ENCODE assay signal across 14 cellular contexts in genomic region chr12:112362309-112362708, GRCh38. TPM values are rescaled to one million over a fixed set of nuclear protein-coding genes. Genes with fewer than 3 reads are reported as not detected.
DNase-seq lines count a peak whose midpoint lies in the region; ATAC-seq and TF ChIP-seq lines count a peak whose summit lies in the region.
"Had no signal": no experiment of that assay in that cellular context is flagged by ENCODE, and none has a peak within 500 bp of the region (broad histone marks: within the 10 kb centered on the region; RNA-seq: fewer than 3 reads in every experiment).

No MANE protein-coding gene starts in this region.

- H3K27me3 ChIP-seq in H9 (ENCODE audit: insufficient read depth, low read length) (no peaks in the 10 kb centered on the region), Panc1 (ENCODE audit: control insufficient read depth, insufficient read depth, low read length) (no peaks in the 10 kb centered on the region)
- H3K27me3 ChIP-seq: BLaER1 treated with 17β-estradiol and CSF1 and Interleukin-3, amounts not matched to agents 10 nM and 100 nM had no signal

- no peak overlapping the region for H3K4ac ChIP-seq in H9 (ENCODE audit: low read depth, low read length)

- POLR2A ChIA-PET in Panc1 (lab: Charles Lee): no interaction called here

- no peak overlapping the region for H3K9ac ChIP-seq in H9 (ENCODE audit: extremely low read depth, insufficient read length, low read length)
- H3K9ac ChIP-seq: BLaER1 treated with 17β-estradiol and CSF1 and Interleukin-3, amounts not matched to agents 10 nM and 100 nM; GM23248 had no signal

- H3K27me3 Mint-ChIP-seq in H9 (ENCODE audit: low read depth): no peaks in the 10 kb centered on the region
- H3K27me3 Mint-ChIP-seq: B cell had no signal

- ATAC-seq in Panc1: peak; percentile 63; the same call in 1 of the 2 replicates
- ATAC-seq: CD8-positive, alpha-beta T cell had no signal

- H3K4me3 ChIP-seq in Panc1 (ENCODE audit: low read depth in 2 of 2, low read length in 2 of 2): no peak overlapping the region
- H3K4me3 ChIP-seq: BLaER1 treated with 17β-estradiol and CSF1 and Interleukin-3, amounts not matched to agents 10 nM and 100 nM; GM23248 had no signal

- no peak overlapping the region for H4K91ac ChIP-seq in H9 (ENCODE audit: insufficient read length, low read depth, low read length)

- no peaks in the 10 kb centered on the region for H3K36me3 ChIP-seq in Panc1 (ENCODE audit: control insufficient read depth, insufficient read depth, low read length)

- H2AFZ ChIP-seq in H9 (ENCODE audit: low read length): no peak overlapping the region
- H2AFZ ChIP-seq: GM23248 had no signal

- no peak overlapping the region for H3K56ac ChIP-seq in H9 (ENCODE audit: insufficient read length, low read depth, low read length)

- no CpG with 5 or more reads among the region's 3 CpGs for WGBS in H9 (ENCODE audit: extremely low coverage, insufficient read length, low lambda C conversion rate)

- no peak overlapping the region for H2BK15ac ChIP-seq in H9 (ENCODE audit: low read depth, low read length)

- H4K5ac ChIP-seq in H9 (ENCODE audit: insufficient read length, low read depth, low read length): no peak overlapping the region

- intact Hi-C loops in Panc1 (cut with micrococcal nuclease; ENCODE audit: unreplicated experiment): no loop called here

- H3K27ac ChIP-seq in H9 (ENCODE audit: insufficient read length, low read depth, low read length) (no peak overlapping the region), Panc1 (ENCODE audit: low read length) (no peak overlapping the region)
- H3K27ac ChIP-seq: BLaER1 treated with 17β-estradiol and CSF1 and Interleukin-3, amounts not matched to agents 10 nM and 100 nM; GM23248 had no signal

- H2BK5ac ChIP-seq in H9 (ENCODE audit: insufficient read length, low read length): no peak overlapping the region

- no peak overlapping the region for H3K23ac ChIP-seq in H9 (ENCODE audit: insufficient read length, low read depth, low read length)

- peaks cover 3% of the 10 kb centered on the region for H3K79me1 ChIP-seq in H9 (ENCODE audit: insufficient read depth, low read depth, low read length, poor library complexity, severe bottlenecking)

- no peak for TF ChIP-seq CTCF in H9 (conservative IDR thresholded peaks at IDR 0.05)
- TF ChIP-seq CTCF in Panc1 (IDR thresholded peaks at IDR 0.05): no peak

- in situ Hi-C loops in Panc1 (cut with HindIII; ENCODE audit: low pct_unique_long_range_greater_than_20kb, low sequenced_read_pairs): no loop called here

- peaks cover 0 to 6% of the 10 kb centered on the region in 2 experiments; a peak in 2 of 4 replicates for H3K4me1 Mint-ChIP-seq in H9

- no peak overlapping the region for H2BK120ac ChIP-seq in H9 (ENCODE audit: low read depth, low read length, poor library complexity, severe bottlenecking)

- no peaks in the 10 kb centered on the region for H3K9me3 ChIP-seq in H9 (ENCODE audit: control insufficient read depth, low read depth, low read length)
- no peaks in the 10 kb centered on the region for H3K9me3 ChIP-seq in Panc1 (ENCODE audit: control insufficient read depth, insufficient read depth, low read depth, low read length)
- H3K9me3 ChIP-seq: BLaER1 treated with 17β-estradiol and CSF1 and Interleukin-3, amounts not matched to agents 10 nM and 100 nM had no signal

- no peak overlapping the region for H3K18ac ChIP-seq in H9 (ENCODE audit: insufficient read length, low read depth, low read length)

- no peak overlapping the region for H2BK12ac ChIP-seq in H9 (ENCODE audit: insufficient read length, low read depth, low read length)

- H3K23me2 ChIP-seq in H9 (ENCODE audit: insufficient read length, low read depth, low read length, poor library complexity, severe bottlenecking): no peaks in the 10 kb centered on the region

- no peaks in the 10 kb centered on the region for H3K4me1 ChIP-seq in H9 (ENCODE audit: insufficient read depth, low read length)
- H3K4me1 ChIP-seq in Panc1 (ENCODE audit: control insufficient read depth, insufficient read depth, low read length): peaks cover 9% of the 10 kb centered on the region; the same call in 1 of the 2 replicates
- H3K4me1 ChIP-seq: BLaER1 treated with 17β-estradiol and CSF1 and Interleukin-3, amounts not matched to agents 10 nM and 100 nM had no signal

- no peak overlapping the region for H4K8ac ChIP-seq in H9 (replicated peaks; ENCODE audit: insufficient read length, low read depth, low read length)

- H3T11ph ChIP-seq in H9 (ENCODE audit: low read length): no peak overlapping the region

- H3K36me3 Mint-ChIP-seq in H9 (ENCODE audit: insufficient read depth in 1 of 3, low read depth in 3 of 3): no peaks in the 10 kb centered on the region

- H3K9me3 Mint-ChIP-seq in H9: no peaks in the 10 kb centered on the region
- H3K9me3 Mint-ChIP-seq: CD8-positive, alpha-beta T cell had no signal

- no peaks in the 10 kb centered on the region; the same call in 1 of the 2 replicates for H3K79me2 ChIP-seq in H9 (ENCODE audit: insufficient read depth, low read length)

- no peak overlapping the region for H2AK5ac ChIP-seq in H9 (ENCODE audit: insufficient read length, low read length)

- peak overlapping the region; percentile 12 to 46 (median 23); a peak in 2 of 7 replicates for H3K27ac Mint-ChIP-seq in H9
- H3K27ac Mint-ChIP-seq: B cell; CD8-positive, alpha-beta T cell had no signal

- DNase-seq in NCI-H510A treated with DMSO at 0.1 percent for 48 hours (lab: John Stamatoyannopoulos, UW) (peak; percentile 86), NCI-H510A (lab: John Stamatoyannopoulos, UW) (no peak), H9 (no peak), Panc1 (ENCODE audit: low read depth, low spot score) (no peak), retina (peak; percentile 20), NCI-H748 (lab: John Stamatoyannopoulos, UW; ENCODE audit: unreplicated experiment) (no peak), SIG-M5 (lab: John Stamatoyannopoulos, UW) (no peak)
- DNase-seq: Calu3; CD8-positive, alpha-beta T cell; DMS79 treated with DMSO at 0.1 percent for 48 hours; GF-D8; GM23248 had no signal

- CTCF ChIA-PET in Panc1 (lab: Charles Lee): no interaction called here

- no peak overlapping the region for H2BK20ac ChIP-seq in H9 (ENCODE audit: low read depth, low read length, poor library complexity, severe bottlenecking)

- H3K4me2 ChIP-seq in H9 (ENCODE audit: insufficient read depth, insufficient read length, low read length): no peak overlapping the region
- H3K4me2 ChIP-seq: BLaER1 treated with 17β-estradiol and CSF1 and Interleukin-3, amounts not matched to agents 10 nM and 100 nM had no signal

- BruUV-seq in Panc1 (replicated peaks; lab: Mats Ljungman, UMichigan): no TSS peak

- H3K4me3 Mint-ChIP-seq in H9: no peak overlapping the region
- H3K4me3 Mint-ChIP-seq: B cell; CD8-positive, alpha-beta T cell had no signal

- H3K14ac ChIP-seq in H9 (ENCODE audit: insufficient read depth, low read length): no peak overlapping the region

- no peaks in the 10 kb centered on the region for H4K20me1 ChIP-seq in H9 (ENCODE audit: control insufficient read depth, insufficient read depth, insufficient read length)

RNA-seq across cellular contexts. Expression of gene HECTD4, which starts 19.9 kb away (rescaled TPM):
- total RNA-seq in H9 (2021) (24.9 and 30.0 TPM in 2 replicates), Panc1 (2021; ENCODE audit: unreplicated experiment) (51.3 TPM)
- polyA plus RNA-seq in Panc1 (2012; ENCODE audit: insufficient read length): 48.4 TPM

RNA-seq across cellular contexts. Expression of gene RPL6, which starts 47.1 kb away (rescaled TPM):
- 1,918 and 1,921 TPM in 2 replicates for total RNA-seq in H9 (2021)
- total RNA-seq in Panc1 (2021; ENCODE audit: unreplicated experiment): 969 TPM
- polyA plus RNA-seq in Panc1 (2012; ENCODE audit: insufficient read length): 707 TPM

RNA-seq across cellular contexts. Expression of gene PTPN11, which starts 56.4 kb away (rescaled TPM):
- total RNA-seq in H9 (2021) (108 and 112 TPM in 2 replicates), Panc1 (2021; ENCODE audit: unreplicated experiment) (139 TPM)
- 59.8 TPM for polyA plus RNA-seq in Panc1 (2012; ENCODE audit: insufficient read length)

Comparison
In these comparisons a context has a peak if more than half of its experiments do, and no peak if none do; other contexts are left out.
1. DNase-seq: peak in NCI-H510A treated with DMSO at 0.1 percent for 48 hours (single experiment) and retina (single experiment); none in NCI-H510A (single experiment), H9 (single experiment), Panc1 (single experiment), NCI-H748 (single experiment) and SIG-M5 (single experiment).